ENCODE assay signal across 21 cellular contexts in the genomic region with DNA sequence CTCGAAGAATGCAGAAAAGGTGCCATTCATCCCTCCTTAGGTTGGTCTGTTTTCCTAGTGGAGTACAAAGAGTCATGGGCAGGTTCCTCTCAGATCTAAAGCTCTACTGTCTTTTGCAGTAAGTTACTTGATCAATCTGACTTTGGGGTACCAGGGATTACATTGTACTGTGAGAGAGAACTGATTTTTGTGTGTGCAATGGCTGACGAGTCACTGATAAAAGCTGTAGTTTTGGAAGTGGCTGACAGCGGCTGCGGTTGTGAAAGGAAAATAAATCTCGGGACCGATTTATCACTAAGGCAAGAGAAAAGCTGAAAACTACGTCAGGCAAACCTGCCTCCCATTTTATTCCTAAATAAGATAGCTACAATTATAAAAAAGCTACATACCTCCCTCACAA.
"Had no signal": no experiment of that assay in that cellular context is flagged by ENCODE, and none has a peak within 500 bp of the region (broad histone marks: within the 10 kb centered on the region; RNA-seq: fewer than 3 reads in every experiment).

No MANE protein-coding gene starts in this region.

- H3K4me3 ChIP-seq: esophagus squamous epithelium, neural progenitor cell, psoas muscle, right lobe of liver, spleen, testis, tibial nerve, upper lobe of right lung had no signal

- ATAC-seq: effector memory CD8-positive, alpha-beta T cell; foreskin keratinocyte; natural killer cell; psoas muscle; right lobe of liver; stimulated activated memory B cell treated with anti-CD40 and anti-IgM and Interleukin-4, amounts not matched to agents 10 μg/mL and 1 μg/mL and 100 μg/mL, for 72 hours; stimulated activated naive CD8-positive, alpha-beta T cell treated with anti-CD3 and anti-CD28 coated beads, Interleukin-15, amount 100 ng/mL, for 72 hours; upper lobe of right lung had no signal

- H3K4me3 Mint-ChIP-seq: dendritic cell treated with granulocyte-macrophage colony-stimulating factor and Interleukin-4, amounts not matched to agents 40 ng/mL and 50 ng/mL, for 4 days; effector memory CD8-positive, alpha-beta T cell; natural killer cell; neural progenitor cell; stimulated activated memory B cell treated with anti-CD40 and anti-IgM and Interleukin-4, amounts not matched to agents 10 μg/mL and 1 μg/mL and 100 μg/mL, for 72 hours; stimulated activated naive CD8-positive, alpha-beta T cell treated with anti-CD3 and anti-CD28 coated beads, Interleukin-15, amount 100 ng/mL, for 72 hours had no signal

- DNase-seq: cerebellar nuclear complex; effector memory CD8-positive, alpha-beta T cell; esophagus squamous epithelium; foreskin keratinocyte; kidney glomerular epithelial cell; natural killer cell; nucleus accumbens; psoas muscle; retina; right lobe of liver; spleen; stimulated activated CD4-positive, alpha-beta T cell treated with anti-CD3 and anti-CD28 coated beads, Interleukin-15, amount 100 ng/mL, for 24 hours; stimulated activated CD4-positive, alpha-beta T cell treated with anti-CD3 and anti-CD28 coated beads, Interleukin-1b, Interleukin-23, amount 100 ng/mL, for 48 hours; stimulated activated CD4-positive, alpha-beta T cell treated with anti-CD3 and anti-CD28 coated beads, Interleukin-4, amount 100 ng/mL, for 24 hours; stimulated activated naive CD8-positive, alpha-beta T cell treated with anti-CD3 and anti-CD28 coated beads, Interleukin-15, amount 100 ng/mL, for 72 hours; testis; upper lobe of right lung had no signal

- H3K27ac Mint-ChIP-seq: dendritic cell treated with granulocyte-macrophage colony-stimulating factor and Interleukin-4, amounts not matched to agents 40 ng/mL and 50 ng/mL, for 4 days; effector memory CD8-positive, alpha-beta T cell; natural killer cell; neural progenitor cell; stimulated activated memory B cell treated with anti-CD40 and anti-IgM and Interleukin-4, amounts not matched to agents 10 μg/mL and 1 μg/mL and 100 μg/mL, for 72 hours; stimulated activated naive CD8-positive, alpha-beta T cell treated with anti-CD3 and anti-CD28 coated beads, Interleukin-15, amount 100 ng/mL, for 72 hours had no signal

- H3K36me3 Mint-ChIP-seq: natural killer cell; stimulated activated memory B cell treated with anti-CD40 and anti-IgM and Interleukin-4, amounts not matched to agents 10 μg/mL and 1 μg/mL and 100 μg/mL, for 72 hours had no signal

- H3K4me1 Mint-ChIP-seq: natural killer cell; neural progenitor cell; stimulated activated memory B cell treated with anti-CD40 and anti-IgM and Interleukin-4, amounts not matched to agents 10 μg/mL and 1 μg/mL and 100 μg/mL, for 72 hours; stimulated activated naive CD8-positive, alpha-beta T cell treated with anti-CD3 and anti-CD28 coated beads, Interleukin-15, amount 100 ng/mL, for 72 hours had no signal

- H3K9me3 Mint-ChIP-seq: effector memory CD8-positive, alpha-beta T cell had no signal

- H3K27me3 Mint-ChIP-seq: dendritic cell treated with granulocyte-macrophage colony-stimulating factor and Interleukin-4, amounts not matched to agents 40 ng/mL and 50 ng/mL, for 4 days; effector memory CD8-positive, alpha-beta T cell; stimulated activated memory B cell treated with anti-CD40 and anti-IgM and Interleukin-4, amounts not matched to agents 10 μg/mL and 1 μg/mL and 100 μg/mL, for 72 hours; stimulated activated naive CD8-positive, alpha-beta T cell treated with anti-CD3 and anti-CD28 coated beads, Interleukin-15, amount 100 ng/mL, for 72 hours had no signal
